In genomic region chr2:201451330-201452057, GRCh38 we compare ENCODE assay signal across 8 cellular contexts. TPM values are rescaled to one million over a fixed set of nuclear protein-coding genes. Genes with fewer than 3 reads are reported as not detected.
DNase-seq lines count a peak whose midpoint lies in the region; FAIRE-seq and TF ChIP-seq lines count a peak whose summit lies in the region.

STRADB (plus strand) TSS chr2:201451740; CDS start chr2:201454841, 3,101 bp downstream.
TRAK2 (minus strand) TSS chr2:201451458; CDS start chr2:201420507, 30,951 bp downstream.

- H3K27ac Mint-ChIP-seq in activated naive CD4-positive, alpha-beta T cell treated with anti-CD3 and anti-CD28 coated beads for 36 hours: peak within 1 kb of the TSS; percentile 94

- peak within 1 kb of the TSS; percentile 95 for H3K4me3 Mint-ChIP-seq in activated naive CD4-positive, alpha-beta T cell treated with anti-CD3 and anti-CD28 coated beads for 36 hours

- H3K36me3 Mint-ChIP-seq in activated naive CD4-positive, alpha-beta T cell treated with anti-CD3 and anti-CD28 coated beads for 36 hours (ENCODE audit: low read depth): peaks cover 5% of the 10 kb centered on the region

- no peak for TF ChIP-seq CTCF in GM06990 (IDR thresholded peaks at IDR 0.05; ENCODE audit: insufficient read depth, low read length, poor library complexity, severe bottlenecking)
- no peak for TF ChIP-seq CTCF in HFF-Myc (IDR thresholded peaks at IDR 0.05; ENCODE audit: low read depth, low read length, missing control alignments)
- TF ChIP-seq CTCF in neutrophil (IDR thresholded peaks at IDR 0.05): peak; percentile 50

- CTCF ChIA-PET in activated naive CD4-positive, alpha-beta T cell treated with anti-CD3 and anti-CD28 coated beads for 36 hours (lab: Charles Lee): interaction anchor here (0.6 to 1.9 kb wide), 9 partner anchors 10 to 307 kb away, joined by 3 to 4 read pairs (median 4); no protein-coding TSS in a partner anchor

- peaks cover 50% of the 10 kb centered on the region for H3K4me1 Mint-ChIP-seq in activated naive CD4-positive, alpha-beta T cell treated with anti-CD3 and anti-CD28 coated beads for 36 hours (ENCODE audit: low read depth)

- H3K36me3 ChIP-seq in GM06990 (ENCODE audit: control insufficient read depth, insufficient read depth, low read length) (no peaks in the 10 kb centered on the region), neutrophil (no peaks in the 10 kb centered on the region)

- H3K9me3 Mint-ChIP-seq in activated naive CD4-positive, alpha-beta T cell treated with anti-CD3 and anti-CD28 coated beads for 36 hours: no peaks in the 10 kb centered on the region

- H3K9me3 ChIP-seq in neutrophil: no peaks in the 10 kb centered on the region

- peak within 1 kb of the TSS; percentile 88 for H3K27ac ChIP-seq in neutrophil
- peak within 1 kb of the TSS; percentile 86 for H3K27ac ChIP-seq in substantia nigra (ENCODE audit: low read depth, low read length, poor library complexity, severe bottlenecking)

- no peaks in the 10 kb centered on the region for H3K27me3 ChIP-seq in GM06990 (replicated peaks; ENCODE audit: control insufficient read depth, insufficient read depth, low read length)
- peaks cover 26% of the 10 kb centered on the region for H3K27me3 ChIP-seq in neutrophil

- H3K4me1 ChIP-seq in neutrophil (ENCODE audit: control insufficient read depth in 1 of 2, insufficient read depth in 1 of 2, low read depth in 1 of 2, low read length in 1 of 2): peaks cover 17 to 19% of the 10 kb centered on the region in 2 experiments

- FAIRE-seq in frontal cortex (lab: Jason Lieb, UNC): no peak

- H3K4me3 ChIP-seq in GM06990 (replicated peaks; ENCODE audit: low read depth, low read length) (peak within 1 kb of the TSS; percentile 96), HFF-Myc (replicated peaks; ENCODE audit: low read depth, low read length) (peak within 1 kb of the TSS; percentile 99), neutrophil (ENCODE audit: low read depth in 1 of 2, low read length in 1 of 2) (peak within 1 kb of the TSS; percentile 99 to 100)

- DNase-seq in GM06990 (ENCODE audit: extremely low read depth, insufficient read length): peak; percentile 94
- DNase-seq in HFF-Myc (ENCODE audit: extremely low read depth, low read depth): peak; percentile 77
- DNase-seq in NAMALWA (ENCODE audit: low spot score): peak; percentile 96
- DNase-seq in SK-N-DZ (ENCODE audit: low spot score): peak; percentile 96
- peak; percentile 96 for DNase-seq in activated naive CD4-positive, alpha-beta T cell treated with anti-CD3 and anti-CD28 coated beads for 36 hours
- peak; percentile 95 for DNase-seq in frontal cortex (ENCODE audit: low spot score in 2 of 2)
- DNase-seq in substantia nigra (lab: John Stamatoyannopoulos, UW): peak; percentile 77 to 99 (median 96)

- intact Hi-C loops in activated naive CD4-positive, alpha-beta T cell treated with anti-CD3 and anti-CD28 coated beads for 36 hours (cut with micrococcal nuclease): loop anchor here (1.0 to 5.0 kb wide), 13 partner anchors 31 to 925 kb away; partner anchors contain the start of genes BMPR2, BZW1, CASP10 and FZD7

- H3K27me3 Mint-ChIP-seq in activated naive CD4-positive, alpha-beta T cell treated with anti-CD3 and anti-CD28 coated beads for 36 hours (ENCODE audit: low read depth): no peaks in the 10 kb centered on the region

RNA-seq across cellular contexts. Expression of gene STRADB, which starts in this region (rescaled TPM):
- 54.1 and 86.4 TPM in 2 replicates for polyA plus RNA-seq in SK-N-DZ (2014; cell fraction: cytosol; rRNA removed)
- polyA plus RNA-seq in SK-N-DZ (2014; cell fraction: nucleus; rRNA removed): 43.1 and 61.7 TPM in 2 replicates
- total RNA-seq in activated naive CD4-positive, alpha-beta T cell treated with anti-CD3 and anti-CD28 coated beads for 36 hours: 10 to 100 TPM; 17.6 to 19.1 TPM
- total RNA-seq in frontal cortex: 129 TPM

RNA-seq across cellular contexts. Expression of gene TRAK2, which starts in this region (rescaled TPM):
- polyA plus RNA-seq in SK-N-DZ (2014; cell fraction: cytosol; rRNA removed): 8.1 and 10.7 TPM in 2 replicates
- 8.8 and 10.2 TPM in 2 replicates for polyA plus RNA-seq in SK-N-DZ (2014; cell fraction: nucleus; rRNA removed)
- total RNA-seq in activated naive CD4-positive, alpha-beta T cell treated with anti-CD3 and anti-CD28 coated beads for 36 hours: 10 to 100 TPM; 10.4 TPM
- 53.8 TPM for total RNA-seq in frontal cortex

Comparison
In these comparisons a context has a peak if more than half of its experiments do, and no peak if none do; other contexts are left out.
1. Peak in every context shown above with its lines: DNase-seq, H3K4me3 ChIP-seq and H3K27ac ChIP-seq.